16 cellular contexts compared by ENCODE assay signal in the genomic region with DNA sequence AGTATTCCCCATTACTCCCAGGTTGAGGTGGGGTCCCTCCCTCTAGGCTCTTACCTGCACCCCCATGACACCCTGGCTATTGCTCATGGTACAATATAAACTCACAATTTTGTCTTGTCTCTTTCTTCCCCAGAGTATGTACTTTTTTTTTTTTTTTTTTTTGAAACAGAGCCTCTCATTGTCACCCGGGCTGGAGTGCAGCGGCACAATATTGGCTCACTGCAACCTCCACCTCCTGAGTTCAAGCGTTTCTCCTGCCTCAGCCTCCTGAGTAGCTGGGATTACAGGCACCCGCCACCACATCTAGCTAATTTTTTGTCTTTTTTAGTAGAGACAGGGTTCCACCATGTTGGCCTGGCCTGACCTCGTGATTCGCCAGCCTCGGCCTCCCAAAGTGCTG. TPM values are rescaled to one million over a fixed set of nuclear protein-coding genes. Genes with fewer than 3 reads are reported as not detected.
DNase-seq lines count a peak whose midpoint lies in the region; ATAC-seq and TF ChIP-seq lines count a peak whose summit lies in the region.
"Had no signal": no experiment of that assay in that cellular context is flagged by ENCODE, and none has a peak within 500 bp of the region (broad histone marks: within the 10 kb centered on the region; RNA-seq: fewer than 3 reads in every experiment).

No MANE protein-coding gene starts in this region.

- H3K27me3 ChIP-seq in smooth muscle cell (ENCODE audit: low read depth) (no peaks in the 10 kb centered on the region), WERI-Rb-1 (ENCODE audit: insufficient read depth, low read depth, severe bottlenecking) (no peaks in the 10 kb centered on the region), ovary (no peaks in the 10 kb centered on the region)
- H3K27me3 ChIP-seq: breast epithelium had no signal

- TF ChIP-seq CTCF in WTC11 (IDR thresholded peaks at IDR 0.05), result no peak
- TF ChIP-seq CTCF in smooth muscle cell (IDR thresholded peaks at IDR 0.05; ENCODE audit: borderline replicate concordance, insufficient read depth, poor library complexity, severe bottlenecking), result no peak
- no peak for TF ChIP-seq CTCF in WERI-Rb-1 (IDR thresholded peaks at IDR 0.05; ENCODE audit: low read depth, low read length)
- TF ChIP-seq CTCF in ovary (IDR thresholded peaks at IDR 0.05), result no peak

- peaks cover 100% of the 10 kb centered on the region for H4K20me1 ChIP-seq in smooth muscle cell (ENCODE audit: low read depth)

- no peaks in the 10 kb centered on the region for H3K27me3 Mint-ChIP-seq in activated T-cell treated with anti-CD3 and anti-CD28 coated beads, Interleukin-2, amount 50 U/mL, for 72 hours (ENCODE audit: low read depth)
- H3K27me3 Mint-ChIP-seq in WTC11 (ENCODE audit: low read depth), result no peaks in the 10 kb centered on the region
- H3K27me3 Mint-ChIP-seq in immature natural killer cell (ENCODE audit: low read depth in 3 of 3), result peaks cover 2% of the 10 kb centered on the region in 3 donors
- no peaks in the 10 kb centered on the region for H3K27me3 Mint-ChIP-seq in stimulated activated naive CD8-positive, alpha-beta T cell treated with anti-CD3 and anti-CD28 coated beads, Interleukin-15, amount 100 ng/mL, for 72 hours
- H3K27me3 Mint-ChIP-seq: activated CD4-positive, alpha-beta T cell treated with anti-CD3 and anti-CD28 coated beads, Interleukin-2, amount 10 ng/mL, durations not matched to agents 7 days and 5 days; IgD-negative memory B cell had no signal

- H3K4me1 Mint-ChIP-seq in activated T-cell treated with anti-CD3 and anti-CD28 coated beads, Interleukin-2, amount 50 U/mL, for 72 hours (ENCODE audit: low read depth), result peaks cover 100% of the 10 kb centered on the region
- peaks cover 93% of the 10 kb centered on the region for H3K4me1 Mint-ChIP-seq in WTC11
- peaks cover 93 to 94% of the 10 kb centered on the region in 2 donors for H3K4me1 Mint-ChIP-seq in immature natural killer cell
- peaks cover 97% of the 10 kb centered on the region for H3K4me1 Mint-ChIP-seq in stimulated activated naive CD8-positive, alpha-beta T cell treated with anti-CD3 and anti-CD28 coated beads, Interleukin-15, amount 100 ng/mL, for 72 hours

- H3K27ac Mint-ChIP-seq in activated T-cell treated with anti-CD3 and anti-CD28 coated beads, Interleukin-2, amount 50 U/mL, for 72 hours, result peak overlapping the region; percentile 45
- H3K27ac Mint-ChIP-seq in WTC11 (peak overlapping the region; percentile 50), immature natural killer cell (peak overlapping the region in 5 of 6 donors; percentile 6 to 64 (median 15))
- no peak overlapping the region for H3K27ac Mint-ChIP-seq in stimulated activated naive CD8-positive, alpha-beta T cell treated with anti-CD3 and anti-CD28 coated beads, Interleukin-15, amount 100 ng/mL, for 72 hours
- H3K27ac Mint-ChIP-seq: activated CD4-positive, alpha-beta T cell treated with anti-CD3 and anti-CD28 coated beads, Interleukin-2, amount 10 ng/mL, durations not matched to agents 7 days and 5 days had no signal

- no peak overlapping the region for H3K4me3 Mint-ChIP-seq in activated T-cell treated with anti-CD3 and anti-CD28 coated beads, Interleukin-2, amount 50 U/mL, for 72 hours
- H3K4me3 Mint-ChIP-seq in WTC11 (no peak overlapping the region; the same call in 1 of the 2 replicates), immature natural killer cell (peak overlapping the region; percentile 9 to 37 (median 15))
- peak overlapping the region; percentile 7 to 33 for H3K4me3 Mint-ChIP-seq in stimulated activated naive CD8-positive, alpha-beta T cell treated with anti-CD3 and anti-CD28 coated beads, Interleukin-15, amount 100 ng/mL, for 72 hours
- H3K4me3 Mint-ChIP-seq: activated CD4-positive, alpha-beta T cell treated with anti-CD3 and anti-CD28 coated beads, Interleukin-2, amount 10 ng/mL, durations not matched to agents 7 days and 5 days had no signal

- H3K27ac ChIP-seq in smooth muscle cell (ENCODE audit: low read depth) (no peak overlapping the region), WERI-Rb-1 (no peak overlapping the region), ovary (no peak overlapping the region)
- H3K27ac ChIP-seq: breast epithelium had no signal

- H3K9me3 ChIP-seq in smooth muscle cell (replicated peaks; ENCODE audit: low read depth), result no peaks in the 10 kb centered on the region
- no peaks in the 10 kb centered on the region for H3K9me3 ChIP-seq in WERI-Rb-1 (ENCODE audit: severe bottlenecking)
- H3K9me3 ChIP-seq in ovary, result no peaks in the 10 kb centered on the region
- H3K9me3 ChIP-seq: breast epithelium had no signal

- peaks cover 100% of the 10 kb centered on the region for H3K79me2 ChIP-seq in smooth muscle cell (ENCODE audit: low read depth)

- H3K4me3 ChIP-seq in smooth muscle cell (no peak overlapping the region), WERI-Rb-1 (ENCODE audit: low read depth, low read length) (no peak overlapping the region), ovary (no peak overlapping the region)
- H3K4me3 ChIP-seq: breast epithelium had no signal

- no peak for ATAC-seq in activated T-cell treated with anti-CD3 and anti-CD28 coated beads, Interleukin-2, amount 50 U/mL, for 72 hours (replicated peaks in 1 of 2)
- ATAC-seq in WTC11, result no peak
- ATAC-seq in stimulated activated naive CD8-positive, alpha-beta T cell treated with anti-CD3 and anti-CD28 coated beads, Interleukin-15, amount 100 ng/mL, for 72 hours, result no peak
- ATAC-seq: SK-N-SH treated with all-trans-retinoic acid at 6 μM for 48 hours had no signal

- CTCF ChIA-PET in WTC11 (lab: Charles Lee), result interaction anchor here (0.7 to 1.0 kb wide), 2 partner anchors 8 to 125 kb away, joined by 3 to 5 read pairs; partner anchors contain the start of gene KANSL1

- POLR2A ChIA-PET in WTC11 (lab: Charles Lee), result no interaction called here

- intact Hi-C loops in ovary (cut with DNase I), result no loop called here

- DNase-seq in activated T-cell treated with anti-CD3 and anti-CD28 coated beads, Interleukin-2, amount 50 U/mL, for 72 hours, result no peak
- DNase-seq in activated T-cell treated with anti-CD3 and anti-CD28 coated beads, Interleukin-2, amount 50 U/mL, for 48 hours, result no peak
- no peak for DNase-seq in WTC11 (ENCODE audit: low spot score)
- DNase-seq in immature natural killer cell, result no peak
- no peak for DNase-seq in stimulated activated naive CD8-positive, alpha-beta T cell treated with anti-CD3 and anti-CD28 coated beads, Interleukin-15, amount 100 ng/mL, for 72 hours
- DNase-seq in smooth muscle cell (lab: John Stamatoyannopoulos, UW; ENCODE audit: unreplicated experiment), result no peak
- no peak for DNase-seq in WERI-Rb-1
- DNase-seq in ovary, result no peak
- DNase-seq: activated CD4-positive, alpha-beta T cell treated with anti-CD3 and anti-CD28 coated beads, Interleukin-2, amount 10 ng/mL, durations not matched to agents 7 days and 5 days; NCI-H187 treated with DMSO at 0.1 percent for 48 hours; NCI-H446 treated with DMSO at 0.1 percent for 48 hours; posterior cingulate gyrus; small intestine had no signal

- WGBS in smooth muscle cell (ENCODE audit: low lambda C conversion rate), result 91% methylated on average over 7 of the region's 7 CpGs
- 87 to 90% (median 87%) methylated on average over 7 of the region's 7 CpGs for WGBS in ovary, 3 donors

- no peak overlapping the region for H2AFZ ChIP-seq in smooth muscle cell (ENCODE audit: low read depth)

- no peak overlapping the region for H3K4me2 ChIP-seq in smooth muscle cell

- peaks cover 24% of the 10 kb centered on the region for H3K4me1 ChIP-seq in smooth muscle cell (ENCODE audit: low read depth)
- peaks cover 28% of the 10 kb centered on the region for H3K4me1 ChIP-seq in ovary (ENCODE audit: insufficient read depth)

- H3F3A ChIP-seq in smooth muscle cell (ENCODE audit: low read depth), result peaks cover 8% of the 10 kb centered on the region

- H3K36me3 ChIP-seq in smooth muscle cell (ENCODE audit: low read depth) (no peaks in the 10 kb centered on the region), WERI-Rb-1 (peaks cover 12% of the 10 kb centered on the region), ovary (no peaks in the 10 kb centered on the region)
- H3K36me3 ChIP-seq: breast epithelium had no signal

- no peaks in the 10 kb centered on the region for H3K9me3 Mint-ChIP-seq in activated T-cell treated with anti-CD3 and anti-CD28 coated beads, Interleukin-2, amount 50 U/mL, for 72 hours
- H3K9me3 Mint-ChIP-seq in WTC11 (no peaks in the 10 kb centered on the region), immature natural killer cell (no peaks in the 10 kb centered on the region)
- H3K9me3 Mint-ChIP-seq in stimulated activated naive CD8-positive, alpha-beta T cell treated with anti-CD3 and anti-CD28 coated beads, Interleukin-15, amount 100 ng/mL, for 72 hours, result no peaks in the 10 kb centered on the region
- H3K9me3 Mint-ChIP-seq: activated CD4-positive, alpha-beta T cell treated with anti-CD3 and anti-CD28 coated beads, Interleukin-2, amount 10 ng/mL, durations not matched to agents 7 days and 5 days; IgD-negative memory B cell had no signal

- TF ChIP-seq POLR2A in ovary (IDR thresholded peaks at IDR 0.05), result no peak

- TF ChIP-seq EP300 in ovary (IDR thresholded peaks at IDR 0.05), result no peak

- peaks cover 0 to 5% of the 10 kb centered on the region in 2 donors for H3K36me3 Mint-ChIP-seq in activated T-cell treated with anti-CD3 and anti-CD28 coated beads, Interleukin-2, amount 50 U/mL, for 72 hours (ENCODE audit: insufficient read depth in 2 of 2)
- no peaks in the 10 kb centered on the region for H3K36me3 Mint-ChIP-seq in WTC11
- H3K36me3 Mint-ChIP-seq in immature natural killer cell, result no peaks in the 10 kb centered on the region
- H3K36me3 Mint-ChIP-seq: IgD-negative memory B cell had no signal

- H3K9ac ChIP-seq in smooth muscle cell (ENCODE audit: low read depth), result no peak overlapping the region

TF ChIP-seq in WTC11, 78 proteins besides CTCF, POLR2A, EP300 and RAD21 (continues in another document):
- TF ChIP-seq MXD4 (CRISPR knock-in tag; IDR thresholded peaks at IDR 0.05; ENCODE audit: borderline replicate concordance) (no peak), CREM (CRISPR knock-in tag; IDR thresholded peaks at IDR 0.05) (no peak), NR1H2 (CRISPR knock-in tag; IDR thresholded peaks at IDR 0.05) (no peak), ZNF138 (CRISPR knock-in tag; conservative IDR thresholded peaks at IDR 0.05) (no peak)
- TF ChIP-seq, protein P1, sequence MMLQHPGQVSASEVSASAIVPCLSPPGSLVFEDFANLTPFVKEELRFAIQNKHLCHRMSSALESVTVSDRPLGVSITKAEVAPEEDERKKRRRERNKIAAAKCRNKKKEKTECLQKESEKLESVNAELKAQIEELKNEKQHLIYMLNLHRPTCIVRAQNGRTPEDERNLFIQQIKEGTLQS (CRISPR knock-in tag; conservative IDR thresholded peaks at IDR 0.05), result no peak

RNA-seq across cellular contexts. Expression of gene KANSL1, which starts 8.5 kb away (rescaled TPM):
- total RNA-seq in activated T-cell treated with anti-CD3 and anti-CD28 coated beads, Interleukin-2, amount 50 U/mL, for 72 hours, result 100 to 1,000 TPM in 1 of 2 donors, 10 to 100 TPM in 1; 73.5 to 130 TPM
- total RNA-seq in WTC11 (2021), result 66.4 to 72.7 TPM (median 68.5 TPM) in 3 replicates
- polyA plus RNA-seq in immature natural killer cell, result 10 to 100 TPM in 1 of 3 donors, 1 to 10 TPM in 2; 3.3 to 21.9 (median 8.6) TPM
- 59.9 and 69.7 TPM in 2 replicates for total RNA-seq in smooth muscle cell
- 16.9 and 23.2 TPM in 2 replicates for polyA plus RNA-seq in smooth muscle cell
- 100 to 1,000 TPM in 2 of 7 donors, 10 to 100 TPM in 5; 60.2 to 107 (median 86.9) TPM for total RNA-seq in ovary
- 10 to 100 TPM; 30.4 to 39.8 TPM for polyA plus RNA-seq in ovary

Comparison
In these comparisons a context has a peak if more than half of its experiments do, and no peak if none do; other contexts are left out.
1. H3K27ac Mint-ChIP-seq: peak in activated T-cell treated with anti-CD3 and anti-CD28 coated beads, Interleukin-2, amount 50 U/mL, for 72 hours (single experiment), WTC11 (single experiment) and immature natural killer cell (5 of 6); none in stimulated activated naive CD8-positive, alpha-beta T cell treated with anti-CD3 and anti-CD28 coated beads, Interleukin-15, amount 100 ng/mL, for 72 hours (0 of 2).
2. H3K4me3 Mint-ChIP-seq: peak in immature natural killer cell (5 of 5) and stimulated activated naive CD8-positive, alpha-beta T cell treated with anti-CD3 and anti-CD28 coated beads, Interleukin-15, amount 100 ng/mL, for 72 hours (2 of 2); none in activated T-cell treated with anti-CD3 and anti-CD28 coated beads, Interleukin-2, amount 50 U/mL, for 72 hours (0 of 2) and WTC11 (single experiment).